Comparison of ENCODE assay signal across 1 cellular context in the genomic region with DNA sequence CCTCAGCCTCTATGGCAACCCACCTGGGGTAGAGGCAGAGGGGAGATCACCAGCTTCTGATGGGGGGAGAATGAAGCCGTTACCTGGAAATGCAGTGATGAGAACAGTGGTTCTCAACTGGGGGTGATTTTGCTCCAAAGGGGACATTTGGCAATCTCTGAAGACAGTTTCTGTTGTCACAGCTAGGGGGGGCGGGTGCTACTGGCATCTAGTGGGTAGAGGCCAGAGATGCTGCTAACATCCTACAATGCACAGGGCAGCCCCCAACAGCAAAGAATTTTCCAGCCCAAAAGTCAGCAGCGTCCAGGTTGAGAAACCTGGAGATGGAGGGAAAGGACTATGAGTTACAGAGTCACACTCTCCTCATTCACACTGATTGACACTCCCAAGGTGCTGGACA.
TF ChIP-seq lines count a peak whose summit lies in the region.

No MANE protein-coding gene starts in this region.

TF ChIP-seq in WTC11, 78 proteins besides CTCF, POLR2A, EP300 and RAD21 (continued from another document):
- TF ChIP-seq FOXP4 (CRISPR knock-in tag; IDR thresholded peaks at IDR 0.05) (no peak), ZMAT4 (CRISPR knock-in tag; IDR thresholded peaks at IDR 0.05) (no peak), ZNF396 (CRISPR knock-in tag; IDR thresholded peaks at IDR 0.05; ENCODE audit: borderline replicate concordance) (no peak), ZNF138 (CRISPR knock-in tag; conservative IDR thresholded peaks at IDR 0.05) (no peak), RELA (CRISPR knock-in tag; IDR thresholded peaks at IDR 0.05; ENCODE audit: borderline replicate concordance) (no peak), NR2C2 (CRISPR knock-in tag; IDR thresholded peaks at IDR 0.05) (no peak), SP1 (CRISPR knock-in tag; conservative IDR thresholded peaks at IDR 0.05) (no peak), JUN (CRISPR knock-in tag; IDR thresholded peaks at IDR 0.05) (no peak), ZNF121 (CRISPR knock-in tag; IDR thresholded peaks at IDR 0.05) (no peak), ZNF416 (CRISPR knock-in tag; IDR thresholded peaks at IDR 0.05) (no peak), PRRX2 (CRISPR knock-in tag; IDR thresholded peaks at IDR 0.05) (no peak)
- TF ChIP-seq, protein P1, sequence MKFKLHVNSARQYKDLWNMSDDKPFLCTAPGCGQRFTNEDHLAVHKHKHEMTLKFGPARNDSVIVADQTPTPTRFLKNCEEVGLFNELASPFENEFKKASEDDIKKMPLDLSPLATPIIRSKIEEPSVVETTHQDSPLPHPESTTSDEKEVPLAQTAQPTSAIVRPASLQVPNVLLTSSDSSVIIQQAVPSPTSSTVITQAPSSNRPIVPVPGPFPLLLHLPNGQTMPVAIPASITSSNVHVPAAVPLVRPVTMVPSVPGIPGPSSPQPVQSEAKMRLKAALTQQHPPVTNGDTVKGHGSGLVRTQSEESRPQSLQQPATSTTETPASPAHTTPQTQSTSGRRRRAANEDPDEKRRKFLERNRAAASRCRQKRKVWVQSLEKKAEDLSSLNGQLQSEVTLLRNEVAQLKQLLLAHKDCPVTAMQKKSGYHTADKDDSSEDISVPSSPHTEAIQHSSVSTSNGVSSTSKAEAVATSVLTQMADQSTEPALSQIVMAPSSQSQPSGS (CRISPR knock-in tag; IDR thresholded peaks at IDR 0.05; ENCODE audit: borderline replicate concordance, low read depth) = no peak
TF ChIP-seq in WTC11: peak in this region for 0.
